In the genomic region with DNA sequence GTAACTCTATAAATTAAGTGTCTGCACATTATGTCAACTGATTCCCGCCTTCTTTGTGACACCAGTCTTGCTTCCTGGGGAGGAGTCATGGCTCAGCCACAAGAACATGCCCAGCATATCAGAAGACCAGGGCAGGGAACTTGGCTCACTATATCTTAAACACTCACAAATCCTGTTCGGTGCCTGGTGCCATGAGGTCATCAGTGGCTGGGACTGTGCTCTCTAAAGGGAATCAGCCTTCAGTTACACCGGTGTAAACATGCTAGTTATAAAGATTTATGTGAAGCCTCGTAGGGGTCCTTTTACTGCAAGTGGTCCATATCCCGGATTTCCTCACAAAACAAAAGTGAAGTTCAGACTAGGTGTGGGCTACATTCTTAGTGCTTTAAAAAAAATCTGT, we compare ENCODE assay signal across 22 cellular contexts.
"Had no signal": no experiment of that assay in that cellular context is flagged by ENCODE, and none has a peak within 500 bp of the region (broad histone marks: within the 10 kb centered on the region; RNA-seq: fewer than 3 reads in every experiment).

No MANE protein-coding gene starts in this region.

- H3K4me1 ChIP-seq: ascending aorta, left ventricle myocardium inferior, pancreas, sigmoid colon, thyroid gland had no signal

- H3K27ac Mint-ChIP-seq: naive thymus-derived CD4-positive, alpha-beta T cell had no signal

- H3K4me3 Mint-ChIP-seq: naive thymus-derived CD4-positive, alpha-beta T cell had no signal

- H3K9me3 ChIP-seq: ascending aorta, mucosa of descending colon, pancreas, sigmoid colon, thyroid gland had no signal

- H3K4me1 Mint-ChIP-seq: naive thymus-derived CD4-positive, alpha-beta T cell had no signal

- H3K27me3 ChIP-seq: ascending aorta, pancreas, sigmoid colon, thyroid gland had no signal

- H3K27ac ChIP-seq: ascending aorta, coronary artery, left ventricle myocardium inferior, pancreas, sigmoid colon, thyroid gland, VCaP had no signal

- ATAC-seq: mucosa of descending colon; naive thymus-derived CD4-positive, alpha-beta T cell; pancreas had no signal

- H3K36me3 Mint-ChIP-seq: naive thymus-derived CD4-positive, alpha-beta T cell had no signal

- H3K36me3 ChIP-seq: ascending aorta, left ventricle myocardium inferior, pancreas, sigmoid colon, thyroid gland had no signal

- H3K4me3 ChIP-seq: ascending aorta, coronary artery, left ventricle myocardium inferior, mucosa of descending colon, pancreas, sigmoid colon, thyroid gland had no signal

- DNase-seq: activated CD4-positive, alpha-beta T cell treated with anti-CD3 and anti-CD28 coated beads, Interleukin-2, amount 50 U/mL, for 1 hour; activated CD4-positive, CD25-positive, alpha-beta regulatory T cell treated with anti-CD3 and anti-CD28 coated beads, Interleukin-2, amount 50 U/mL, for 72 hours; activated CD8-positive, alpha-beta memory T cell treated with anti-CD3 and anti-CD28 coated beads for 24 hours; activated CD8-positive, alpha-beta memory T cell treated with anti-CD3 and anti-CD28 coated beads, Interleukin-2, amount 50 U/mL, for 48 hours; activated effector memory CD4-positive, alpha-beta T cell treated with Interleukin-2 at 50 U/mL for 16 hours; activated naive CD4-positive, alpha-beta T cell treated with anti-CD3 and anti-CD28 coated beads, Interleukin-2, amount 50 U/mL, for 16 hours; activated T-cell treated with anti-CD3 and anti-CD28 coated beads, Interleukin-2, amount 50 U/mL, for 48 hours; erythroblast; head of caudate nucleus; kidney; left ventricle myocardium inferior; mucosa of descending colon; naive thymus-derived CD4-positive, alpha-beta T cell; pancreas; sigmoid colon; stimulated activated CD8-positive, alpha-beta memory T cell treated with anti-CD3 and anti-CD28 coated beads, Interleukin-4, amount 100 ng/mL, for 48 hours; stimulated activated naive CD4-positive, alpha-beta T cell; T-helper 9 cell; thyroid gland had no signal
